25 cellular contexts compared by ENCODE assay signal in the genomic region with DNA sequence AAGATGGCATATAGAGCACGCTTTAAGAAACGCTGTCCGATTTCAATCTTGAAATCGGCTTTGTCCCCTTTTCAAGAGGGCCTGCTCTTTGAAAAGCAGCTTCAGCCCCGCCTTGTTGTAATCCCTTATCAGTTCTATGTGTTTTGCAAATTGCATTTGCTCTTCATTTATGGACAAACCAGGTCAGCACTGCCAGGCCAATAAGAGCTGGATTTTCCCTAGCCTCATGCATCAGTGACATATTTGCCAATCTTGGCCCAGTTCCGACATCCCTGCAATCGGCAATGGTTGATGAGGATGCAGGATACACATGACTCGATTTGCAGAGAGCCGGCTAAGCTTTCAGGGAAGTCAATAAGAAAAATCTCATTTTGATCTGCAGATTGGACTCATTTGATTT.
"Had no signal": no experiment of that assay in that cellular context is flagged by ENCODE, and none has a peak within 500 bp of the region (broad histone marks: within the 10 kb centered on the region; RNA-seq: fewer than 3 reads in every experiment).

No MANE protein-coding gene starts in this region.

- H3K4me1 ChIP-seq: gastrocnemius medialis had no signal

- H3K27me3 ChIP-seq: esophagus squamous epithelium, gastrocnemius medialis, neural progenitor cell, spleen, tibial nerve had no signal

- H3K4me3 Mint-ChIP-seq: activated CD4-positive, alpha-beta memory T cell treated with anti-CD3 and anti-CD28 coated beads for 36 hours; activated CD4-positive, alpha-beta T cell treated with anti-CD3 and anti-CD28 coated beads, Interleukin-2, amount 10 ng/mL, durations not matched to agents 24 days and 14 days; activated naive CD4-positive, alpha-beta T cell treated with anti-CD3 and anti-CD28 coated beads, Interleukin-2, amount 10 ng/mL, durations not matched to agents 7 days and 5 days; activated naive CD8-positive, alpha-beta T cell treated with anti-CD3 and anti-CD28 coated beads, Interleukin-2, amount 10 ng/mL, durations not matched to agents 7 days and 5 days; endodermal cell; natural killer cell; neural progenitor cell; T-helper 17 cell had no signal

- H3K27ac Mint-ChIP-seq: activated CD4-positive, alpha-beta memory T cell treated with anti-CD3 and anti-CD28 coated beads for 36 hours; activated CD4-positive, alpha-beta T cell treated with anti-CD3 and anti-CD28 coated beads, Interleukin-2, amount 10 ng/mL, durations not matched to agents 24 days and 14 days; activated naive CD4-positive, alpha-beta T cell treated with anti-CD3 and anti-CD28 coated beads, Interleukin-2, amount 10 ng/mL, durations not matched to agents 7 days and 5 days; activated naive CD8-positive, alpha-beta T cell treated with anti-CD3 and anti-CD28 coated beads, Interleukin-2, amount 10 ng/mL, durations not matched to agents 7 days and 5 days; endodermal cell; natural killer cell; T-helper 17 cell had no signal

- H3K4me2 ChIP-seq: neural progenitor cell had no signal

- H3K27me3 Mint-ChIP-seq: activated CD4-positive, alpha-beta memory T cell treated with anti-CD3 and anti-CD28 coated beads for 36 hours; activated CD4-positive, alpha-beta T cell treated with anti-CD3 and anti-CD28 coated beads, Interleukin-2, amount 10 ng/mL, durations not matched to agents 24 days and 14 days; activated naive CD4-positive, alpha-beta T cell treated with anti-CD3 and anti-CD28 coated beads, Interleukin-2, amount 10 ng/mL, durations not matched to agents 7 days and 5 days; activated naive CD8-positive, alpha-beta T cell treated with anti-CD3 and anti-CD28 coated beads, Interleukin-2, amount 10 ng/mL, durations not matched to agents 7 days and 5 days; T-helper 17 cell had no signal

- H3K4me1 Mint-ChIP-seq: activated CD4-positive, alpha-beta T cell treated with anti-CD3 and anti-CD28 coated beads, Interleukin-2, amount 10 ng/mL, durations not matched to agents 24 days and 14 days; activated naive CD4-positive, alpha-beta T cell treated with anti-CD3 and anti-CD28 coated beads, Interleukin-2, amount 10 ng/mL, durations not matched to agents 7 days and 5 days; natural killer cell; T-helper 17 cell had no signal

- H3K9ac ChIP-seq: neural progenitor cell had no signal

- H3K27ac ChIP-seq: esophagus squamous epithelium, gastrocnemius medialis, neural progenitor cell, spleen, tibial nerve had no signal

- H2AFZ ChIP-seq: neural progenitor cell had no signal

- H3K9me3 Mint-ChIP-seq: neural progenitor cell had no signal

- ATAC-seq: gastrocnemius medialis, left cardiac atrium, natural killer cell, right cardiac atrium, T-helper 17 cell had no signal

- H3K9me3 ChIP-seq: esophagus squamous epithelium, gastrocnemius medialis, tibial nerve had no signal

- H3K4me3 ChIP-seq: esophagus squamous epithelium, gastrocnemius medialis, neural progenitor cell, spleen, tibial nerve had no signal

- H3K36me3 ChIP-seq: esophagus squamous epithelium, gastrocnemius medialis, neural progenitor cell, spleen, tibial nerve had no signal

- DNase-seq: activated CD4-positive, alpha-beta memory T cell treated with anti-CD3 and anti-CD28 coated beads for 36 hours; activated CD4-positive, alpha-beta T cell treated with anti-CD3 and anti-CD28 coated beads, Interleukin-2, amount 10 ng/mL, durations not matched to agents 24 days and 14 days; activated CD4-positive, CD25-positive, alpha-beta regulatory T cell treated with anti-CD3 and anti-CD28 coated beads, Interleukin-2, amount 50 U/mL, for 72 hours; activated CD8-positive, alpha-beta memory T cell treated with anti-CD3 and anti-CD28 coated beads, Interleukin-2, amount 50 U/mL, for 4 hours; activated gamma-delta T cell; activated naive CD4-positive, alpha-beta T cell treated with anti-CD3 and anti-CD28 coated beads, Interleukin-2, amount 10 ng/mL, durations not matched to agents 7 days and 5 days; activated naive CD8-positive, alpha-beta T cell treated with anti-CD3 and anti-CD28 coated beads, Interleukin-2, amount 10 ng/mL, durations not matched to agents 7 days and 5 days; activated T-cell treated with anti-CD3 and anti-CD28 coated beads, Interleukin-2, amount 50 U/mL, for 1 hour; caudate nucleus; cortex of kidney; endodermal cell; esophagus squamous epithelium; gastrocnemius medialis; glutamatergic neuron; left cardiac atrium; midbrain; natural killer cell; occipital lobe; right cardiac atrium; spleen; stimulated activated naive CD4-positive, alpha-beta T cell treated with Interleukin-2 at 50 U/mL for 16 hours; T-helper 17 cell; T1000 had no signal

- H3K36me3 Mint-ChIP-seq: activated CD4-positive, alpha-beta memory T cell treated with anti-CD3 and anti-CD28 coated beads for 36 hours; activated naive CD4-positive, alpha-beta T cell treated with anti-CD3 and anti-CD28 coated beads, Interleukin-2, amount 10 ng/mL, durations not matched to agents 7 days and 5 days; natural killer cell; neural progenitor cell had no signal
